In genomic region chr11:121249039-121249663, GRCh38 we compare ENCODE assay signal across 8 cellular contexts. TPM values are rescaled to one million over a fixed set of nuclear protein-coding genes. Genes with fewer than 3 reads are reported as not detected.
A peak's percentile ranks its signal among the peaks of the same experiment; 100 is the strongest.
DNase-seq lines count a peak whose midpoint lies in the region; ATAC-seq lines count a peak whose summit lies in the region.

No MANE protein-coding gene starts in this region.

- H3K27me3 ChIP-seq in NT2/D1 (ENCODE audit: insufficient read depth, insufficient read length): no peaks in the 10 kb centered on the region

- H3K9me3 ChIP-seq in NT2/D1 (ENCODE audit: insufficient read depth, low read length): peaks cover 3% of the 10 kb centered on the region; the same call in 1 of the 2 replicates

- no peak overlapping the region for H3K9ac ChIP-seq in NT2/D1 (ENCODE audit: insufficient read length, low read depth)

- no peak overlapping the region for H3K4me3 ChIP-seq in NT2/D1 (ENCODE audit: insufficient read length, low read depth)

- ATAC-seq in HG02798 (IDR thresholded peaks at IDR 0.05; ENCODE audit: poor library complexity, unreplicated experiment): peak; percentile 42
- ATAC-seq in HG03280 (IDR thresholded peaks at IDR 0.05; ENCODE audit: unreplicated experiment): no peak

- no peaks in the 10 kb centered on the region for H3K4me1 ChIP-seq in NT2/D1 (ENCODE audit: insufficient read depth, insufficient read length)

- H3K36me3 ChIP-seq in NT2/D1 (ENCODE audit: insufficient read depth, insufficient read length, low read length): no peaks in the 10 kb centered on the region

- DNase-seq in NCI-H2107 treated with DMSO at 0.1 percent for 48 hours (lab: John Stamatoyannopoulos, UW; ENCODE audit: unreplicated experiment) (peak; percentile 12), NCI-H2107 (lab: John Stamatoyannopoulos, UW) (no peak), NT2/D1 (ENCODE audit: low read depth, low spot score) (peak; percentile 44), dermis blood vessel endothelial cell (peak; percentile 57), lung microvascular endothelial cell (ENCODE audit: low read depth in 2 of 2) (peak; percentile 50 to 58), NCI-H128 (lab: John Stamatoyannopoulos, UW; ENCODE audit: unreplicated experiment) (no peak)

RNA-seq across cellular contexts. Expression of gene SC5D, which starts 43.4 kb away (rescaled TPM):
- total RNA-seq in dermis blood vessel endothelial cell: 21.6 and 40.8 TPM in 2 replicates
- 31.7 and 34.2 TPM in 2 replicates for total RNA-seq in lung microvascular endothelial cell

Comparison
In these comparisons a context has a peak if more than half of its experiments do, and no peak if none do; other contexts are left out.
1. DNase-seq: peak in NCI-H2107 treated with DMSO at 0.1 percent for 48 hours (single experiment), NT2/D1 (single experiment), dermis blood vessel endothelial cell (single experiment) and lung microvascular endothelial cell (2 of 2); none in NCI-H2107 (single experiment) and NCI-H128 (single experiment).